In the genomic region with DNA sequence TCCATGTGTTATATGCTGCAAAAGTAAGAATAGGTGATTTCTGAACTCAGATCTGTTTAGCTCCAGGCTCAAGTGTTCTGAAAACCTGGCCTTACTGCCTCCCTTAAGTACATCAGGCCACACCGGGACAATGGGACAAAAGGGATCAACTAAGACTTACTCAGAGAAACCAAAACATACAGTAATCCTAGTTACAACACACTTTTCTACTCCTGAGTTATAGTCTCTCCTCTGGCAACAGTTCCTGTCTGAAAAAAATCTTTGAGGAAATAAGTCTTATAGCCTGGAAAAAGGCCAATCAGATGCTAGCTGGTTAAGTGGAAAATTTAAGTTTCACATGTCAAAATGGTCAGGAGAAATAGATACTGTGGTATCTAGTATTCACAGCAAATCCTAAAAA, we compare ENCODE assay signal across 14 cellular contexts. TPM values are rescaled to one million over a fixed set of nuclear protein-coding genes. Genes with fewer than 3 reads are reported as not detected.
DNase-seq lines count a peak whose midpoint lies in the region; ATAC-seq, FAIRE-seq and TF ChIP-seq lines count a peak whose summit lies in the region.
"Had no signal": no experiment of that assay in that cellular context is flagged by ENCODE, and none has a peak within 500 bp of the region (broad histone marks: within the 10 kb centered on the region; RNA-seq: fewer than 3 reads in every experiment).

No MANE protein-coding gene starts in this region.

- CTCF ChIA-PET in mammary epithelial cell (lab: Charles Lee; ENCODE audit: low non-redundant PET): no interaction called here

- 82% methylated on average over 1 of the region's 1 CpG for WGBS in mammary epithelial cell (ENCODE audit: low coverage, missing lambda C conversion rate)
- WGBS in transverse colon (ENCODE audit: low coverage in 1 of 2), 2 donors: 59 to 100% methylated on average over 1 of the region's 1 CpG

- no peaks in the 10 kb centered on the region for H4K20me1 ChIP-seq in mammary epithelial cell (ENCODE audit: insufficient read depth, low read length)

- H3K4me3 Mint-ChIP-seq in mesothelial cell of epicardium: no peak overlapping the region

- H3K9me3 ChIP-seq in mammary epithelial cell (replicated peaks; ENCODE audit: insufficient read depth, low read length) (no peaks in the 10 kb centered on the region), transverse colon (no peaks in the 10 kb centered on the region)
- H3K9me3 ChIP-seq: thoracic aorta had no signal

- no peak overlapping the region for H3K9ac ChIP-seq in mammary epithelial cell (ENCODE audit: insufficient read depth, low read length)

- no peak for FAIRE-seq in GM19239 (lab: Jason Lieb, UNC)
- FAIRE-seq: A204.1 had no signal

- peaks cover 62% of the 10 kb centered on the region for H3K79me2 ChIP-seq in mammary epithelial cell (ENCODE audit: insufficient read depth, low read length)

- H3K4me1 ChIP-seq in mammary epithelial cell (ENCODE audit: insufficient read depth, low read length) (peaks cover 38% of the 10 kb centered on the region), transverse colon (peaks cover 11 to 18% (median 15%) of the 10 kb centered on the region in 4 donors)

- TF ChIP-seq EP300 in transverse colon (IDR thresholded peaks at IDR 0.05; ENCODE audit: low read depth): no peak

- TF ChIP-seq CTCF in mammary epithelial cell (conservative IDR thresholded peaks at IDR 0.05 in 1 of 2, IDR thresholded peaks at IDR 0.05 in 1 of 2; ENCODE audit: extremely low read depth in 1 of 2, insufficient read depth in 1 of 2, low read depth in 1 of 2, low read length in 2 of 2) (no peak), mesothelial cell of epicardium (IDR thresholded peaks at IDR 0.05; ENCODE audit: unreplicated experiment) (no peak), transverse colon (IDR thresholded peaks at IDR 0.05) (no peak)

- BruUV-seq in mammary epithelial cell (replicated peaks; lab: Mats Ljungman, UMichigan): no TSS peak

- H3K36me3 ChIP-seq in mammary epithelial cell (ENCODE audit: insufficient read depth, low read length) (peaks cover 10% of the 10 kb centered on the region), transverse colon (peaks cover 0 to 24% (median 7%) of the 10 kb centered on the region in 4 donors)

- intact Hi-C loops in mammary epithelial cell (cut with micrococcal nuclease): no loop called here
- intact Hi-C loops in transverse colon (cut with DNase I; ENCODE audit: low total_unique reads): no loop called here

- peak; percentile 36 for DNase-seq in NCI-H146 (lab: John Stamatoyannopoulos, UW)
- no peak for DNase-seq in NCI-H146 treated with DMSO at 0.1 percent for 48 hours (lab: John Stamatoyannopoulos, UW; ENCODE audit: unreplicated experiment)
- DNase-seq in LHCN-M2 (ENCODE audit: low read depth): peak; percentile 41
- peak; percentile 36 for DNase-seq in mammary epithelial cell
- DNase-seq in mesothelial cell of epicardium (ENCODE audit: low spot score in 2 of 2, unreplicated experiment in 2 of 2): no peak
- DNase-seq in transverse colon: no peak
- no peak for DNase-seq in GM19239 (ENCODE audit: insufficient read length, low spot score)
- DNase-seq: activated gamma-delta T cell treated with Interleukin-2 at 50 U/mL for 16 hours, DMS153, NCI-H510A had no signal

- H3K36me3 Mint-ChIP-seq in mesothelial cell of epicardium: peaks cover 40% of the 10 kb centered on the region

- H3K4me1 Mint-ChIP-seq in mesothelial cell of epicardium: peaks cover 28% of the 10 kb centered on the region

- no peak overlapping the region for H3K4me2 ChIP-seq in mammary epithelial cell (ENCODE audit: insufficient read depth, low read depth, low read length)

- H3K27me3 Mint-ChIP-seq in mesothelial cell of epicardium (ENCODE audit: low read depth): no peaks in the 10 kb centered on the region

- H3K27me3 ChIP-seq in mammary epithelial cell (ENCODE audit: insufficient read depth, low read length): no peaks in the 10 kb centered on the region
- no peaks in the 10 kb centered on the region for H3K27me3 ChIP-seq in transverse colon

- no peak overlapping the region for H2AFZ ChIP-seq in mammary epithelial cell (ENCODE audit: low read depth, low read length)

- ATAC-seq in GM18873 (IDR thresholded peaks at IDR 0.05; ENCODE audit: low FRiP score, unreplicated experiment): no peak
- ATAC-seq: Right ventricle myocardium inferior had no signal

- dilution Hi-C loops in mammary epithelial cell (cut with HindIII; ENCODE audit: low sequenced_read_pairs): no loop called here

- H3K27ac Mint-ChIP-seq in mesothelial cell of epicardium: peak overlapping the region; percentile 76

- in situ Hi-C loops in mammary epithelial cell (cut with MboI; ENCODE audit: low sequenced_read_pairs in 2 of 2) (no loop called here), transverse colon (cut with MboI; ENCODE audit: low pct_ligation_motif_present in 1 of 4, low pct_unique_long_range_greater_than_20kb in 1 of 4, low sequenced_read_pairs in 3 of 4) (no loop called here)

- peaks cover 16% of the 10 kb centered on the region for H3K9me3 Mint-ChIP-seq in mesothelial cell of epicardium

- H3K27ac ChIP-seq in mammary epithelial cell (ENCODE audit: insufficient read depth, low read depth, low read length) (peak overlapping the region; percentile 87), transverse colon (no peak overlapping the region)

- TF ChIP-seq POLR2A in transverse colon (IDR thresholded peaks at IDR 0.05): no peak

- H3K4me3 ChIP-seq in mammary epithelial cell (replicated peaks in 1 of 3; ENCODE audit: insufficient read depth in 1 of 3, low read depth in 2 of 3, low read length in 3 of 3) (no peak overlapping the region), transverse colon (no peak overlapping the region)
- H3K4me3 ChIP-seq: thoracic aorta had no signal

RNA-seq across cellular contexts. Expression of a gene that starts 5.6 kb away (rescaled TPM):
- total RNA-seq in LHCN-M2 (2014; rRNA removed): 48.7 and 54.0 TPM in 2 replicates
- polyA plus RNA-seq in LHCN-M2 (2012): 75.9 TPM
- 10 to 100 TPM; 60.2 to 90.6 TPM for total RNA-seq in mammary epithelial cell
- 58.3 TPM for polyA plus RNA-seq in mammary epithelial cell
- polyA minus RNA-seq in mammary epithelial cell: 52.0 TPM
- total RNA-seq in mesothelial cell of epicardium: 44.0 to 47.0 TPM (median 45.4 TPM) in 3 replicates
- 10 to 100 TPM in 3 of 4 donors, not detected in 1; 10.5 to 35.7 (median 34.1) TPM for total RNA-seq in transverse colon

RNA-seq across cellular contexts. Expression of a gene that starts 8.1 kb away (rescaled TPM):
- total RNA-seq in LHCN-M2 (2014; rRNA removed) (21.7 and 26.3 TPM in 2 replicates), mammary epithelial cell (10 to 100 TPM; 28.1 to 34.0 TPM), mesothelial cell of epicardium (44.9 to 47.7 TPM (median 47.3 TPM) in 3 replicates), transverse colon (10 to 100 TPM; 45.2 to 79.0 (median 74.1) TPM)
- 8.4 TPM for polyA plus RNA-seq in LHCN-M2 (2012)
- polyA plus RNA-seq in mammary epithelial cell: 8.0 TPM
- 23.5 TPM for polyA minus RNA-seq in mammary epithelial cell

RNA-seq across cellular contexts. Expression of a gene that starts 20.4 kb away (rescaled TPM):
- total RNA-seq in LHCN-M2 (2014; rRNA removed): 151 and 157 TPM in 2 replicates
- polyA plus RNA-seq in LHCN-M2 (2012): 129 TPM
- 10 to 100 TPM; 55.3 to 99.6 TPM for total RNA-seq in mammary epithelial cell
- 64.0 TPM for polyA plus RNA-seq in mammary epithelial cell
- 26.9 TPM for polyA minus RNA-seq in mammary epithelial cell
- total RNA-seq in mesothelial cell of epicardium: 120 to 124 TPM (median 123 TPM) in 3 replicates
- total RNA-seq in transverse colon: 10 to 100 TPM; 28.3 to 55.3 (median 30.3) TPM

Comparison
In these comparisons a context has a peak if more than half of its experiments do, and no peak if none do; other contexts are left out.
1. DNase-seq: peak in NCI-H146 (single experiment), LHCN-M2 (single experiment) and mammary epithelial cell (single experiment); none in NCI-H146 treated with DMSO at 0.1 percent for 48 hours (single experiment), mesothelial cell of epicardium (0 of 2), transverse colon (single experiment) and GM19239 (single experiment).